ENCODE assay signal across 8 cellular contexts in the genomic region with DNA sequence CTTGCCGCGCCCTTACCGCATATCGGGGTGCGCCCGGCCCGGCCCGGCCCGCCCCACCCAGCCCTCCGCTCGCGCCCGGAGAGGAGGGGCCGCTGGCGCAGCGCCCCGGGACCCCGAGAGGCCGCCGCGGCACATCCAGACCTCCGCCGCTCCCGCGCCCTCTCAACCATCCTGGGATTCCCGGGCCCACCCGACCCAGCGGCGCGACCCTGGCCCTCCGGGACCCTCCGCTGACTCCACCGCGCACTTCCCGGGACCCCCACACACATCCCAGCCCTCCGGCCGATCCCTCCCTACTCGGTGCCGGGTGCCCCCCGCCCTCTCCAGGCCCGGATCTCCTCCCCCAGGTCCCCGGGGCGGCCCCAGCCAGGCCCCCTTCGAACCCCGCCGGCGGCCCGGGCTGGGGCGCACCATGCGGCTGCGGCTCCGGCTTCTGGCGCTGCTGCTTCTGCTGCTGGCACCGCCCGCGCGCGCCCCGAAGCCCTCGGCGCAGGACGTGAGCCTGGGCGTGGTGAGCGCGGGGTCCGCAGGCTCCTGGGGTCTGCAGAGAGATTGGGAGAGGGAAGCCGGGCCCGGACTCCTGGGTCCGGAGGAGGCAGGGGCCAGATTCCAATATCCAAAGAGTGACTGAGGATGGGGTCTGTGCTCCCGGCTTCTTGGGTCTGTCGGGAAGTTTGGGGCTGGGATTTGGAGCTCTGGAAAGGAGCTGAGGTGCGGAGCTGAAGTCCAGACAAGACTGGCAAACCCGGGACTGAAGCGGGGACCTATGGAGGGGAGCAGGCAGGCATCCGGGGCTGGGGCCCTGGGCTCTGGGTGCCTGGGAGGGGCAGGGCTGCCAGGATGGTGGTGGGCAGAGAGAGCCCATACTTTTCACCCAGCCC. TPM values are rescaled to one million over a fixed set of nuclear protein-coding genes. Genes with fewer than 3 reads are reported as not detected.
DNase-seq lines count a peak whose midpoint lies in the region; ATAC-seq, FAIRE-seq and TF ChIP-seq lines count a peak whose summit lies in the region.

A gene with protein sequence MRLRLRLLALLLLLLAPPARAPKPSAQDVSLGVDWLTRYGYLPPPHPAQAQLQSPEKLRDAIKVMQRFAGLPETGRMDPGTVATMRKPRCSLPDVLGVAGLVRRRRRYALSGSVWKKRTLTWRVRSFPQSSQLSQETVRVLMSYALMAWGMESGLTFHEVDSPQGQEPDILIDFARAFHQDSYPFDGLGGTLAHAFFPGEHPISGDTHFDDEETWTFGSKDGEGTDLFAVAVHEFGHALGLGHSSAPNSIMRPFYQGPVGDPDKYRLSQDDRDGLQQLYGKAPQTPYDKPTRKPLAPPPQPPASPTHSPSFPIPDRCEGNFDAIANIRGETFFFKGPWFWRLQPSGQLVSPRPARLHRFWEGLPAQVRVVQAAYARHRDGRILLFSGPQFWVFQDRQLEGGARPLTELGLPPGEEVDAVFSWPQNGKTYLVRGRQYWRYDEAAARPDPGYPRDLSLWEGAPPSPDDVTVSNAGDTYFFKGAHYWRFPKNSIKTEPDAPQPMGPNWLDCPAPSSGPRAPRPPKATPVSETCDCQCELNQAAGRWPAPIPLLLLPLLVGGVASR (plus strand): TSS at position 56 of the 881 bp plus-strand sequence. CDS start 357 bp downstream, at position 413.

- H3K9me3 ChIP-seq in DOHH2 (ENCODE audit: control insufficient read depth, insufficient read depth, low read length): no peaks in the 10 kb centered on the region
- H3K9me3 ChIP-seq in SK-N-MC (ENCODE audit: low read depth, low read length): no peaks in the 10 kb centered on the region
- H3K9me3 ChIP-seq in pancreas: no peaks in the 10 kb centered on the region

- intact Hi-C loops in pancreas (cut with DNase I): no loop called here

- ATAC-seq in pancreas (peak in 3 of 4 donors; percentile 9 to 22 (median 18)), HG03280 (IDR thresholded peaks at IDR 0.05; ENCODE audit: unreplicated experiment) (no peak), HG03378 (IDR thresholded peaks at IDR 0.05; ENCODE audit: unreplicated experiment) (no peak)

- H4K20me1 ChIP-seq in DOHH2 (ENCODE audit: control insufficient read depth, insufficient read depth, low read depth, low read length): no peaks in the 10 kb centered on the region

- H3K4me3 ChIP-seq in DOHH2 (ENCODE audit: low read length) (peak within 1 kb of the TSS; percentile 90), SK-N-MC (peak within 1 kb of the TSS; percentile 82), fibroblast of mammary gland (ENCODE audit: control insufficient read depth, low read depth, low read length) (peak within 1 kb of the TSS; percentile 22), pancreas (peak within 1 kb of the TSS; percentile 24 to 56 (median 26))

- H3K9me2 ChIP-seq in DOHH2 (replicated peaks; ENCODE audit: control insufficient read depth, low read length): no peaks in the 10 kb centered on the region

- 0 out of 2 replicates have a peak within 1 kb of the TSS, but pooled peaks have one; percentile 28 for H3K27ac ChIP-seq in DOHH2 (ENCODE audit: low read depth, low read length)
- no peak within 1 kb of the TSS for H3K27ac ChIP-seq in SK-N-MC
- no peak within 1 kb of the TSS for H3K27ac ChIP-seq in pancreas

- H3K36me3 ChIP-seq in DOHH2 (ENCODE audit: control insufficient read depth, low read length) (no peaks in the 10 kb centered on the region), SK-N-MC (ENCODE audit: insufficient read depth, low read length) (no peaks in the 10 kb centered on the region), pancreas (no peaks in the 10 kb centered on the region)

- no peaks in the 10 kb centered on the region for H3K79me2 ChIP-seq in DOHH2 (ENCODE audit: control insufficient read depth, low read length)

- DNase-seq in SK-N-MC (ENCODE audit: low read depth, low spot score) (no peak), fibroblast of mammary gland (ENCODE audit: low read depth) (no peak), pancreas (peak in 2 of 6 donors; percentile 64 to 77), DMS53 (lab: John Stamatoyannopoulos, UW) (no peak), Ammon's horn (ENCODE audit: low spot score) (no peak)

- H3K4me2 ChIP-seq in DOHH2 (ENCODE audit: low read length): peak within 1 kb of the TSS; percentile 100

- peaks cover 22% of the 10 kb centered on the region for H3K27me3 ChIP-seq in DOHH2 (ENCODE audit: control insufficient read depth, low read length)
- H3K27me3 ChIP-seq in pancreas: peaks cover 0 to 32% (median 0%) of the 10 kb centered on the region in 4 donors

- peaks cover 12% of the 10 kb centered on the region; the same call in 1 of the 2 replicates for H3F3A ChIP-seq in DOHH2 (ENCODE audit: control insufficient read depth, insufficient read depth)

- 5% methylated on average over 29 to 75 of the region's 75 CpGs for WGBS in pancreas, 2 donors

- TF ChIP-seq CTCF in DOHH2 (IDR thresholded peaks at IDR 0.05; ENCODE audit: low read depth, low read length, poor library complexity, severe bottlenecking) (no peak), fibroblast of mammary gland (conservative IDR thresholded peaks at IDR 0.05; ENCODE audit: control insufficient read depth, insufficient read depth, low read depth, low read length) (no peak), pancreas (IDR thresholded peaks at IDR 0.05) (no peak)

- no peak for FAIRE-seq in pancreas (lab: Jason Lieb, UNC)

- H3K9ac ChIP-seq in SK-N-MC (ENCODE audit: insufficient read length): peak within 1 kb of the TSS; percentile 70

- H3K4me1 ChIP-seq in DOHH2 (ENCODE audit: control insufficient read depth, low read length) (peaks cover 41% of the 10 kb centered on the region), pancreas (peaks cover 0 to 15% (median 12%) of the 10 kb centered on the region in 3 donors)

RNA-seq across cellular contexts. Expression of the gene that starts here (rescaled TPM):
- 1 to 10 TPM in 2 of 6 donors, under 1 TPM in 4; 0.28 to 1.6 (median 0.72) TPM for total RNA-seq in pancreas
- polyA plus RNA-seq in pancreas: 1 to 10 TPM; 1.4 to 1.6 TPM

Comparison
In these comparisons a context has a peak if more than half of its experiments do, and no peak if none do; other contexts are left out.
1. H3K4me3 ChIP-seq: peak in every context shown above with its lines; median percentile 90 in DOHH2; 82 in SK-N-MC; 26 in pancreas; 22 in fibroblast of mammary gland.
2. ATAC-seq: peak in pancreas (3 of 4); none in HG03280 (single experiment) and HG03378 (single experiment).